ENCODE assay signal across 27 cellular contexts in the genomic region with DNA sequence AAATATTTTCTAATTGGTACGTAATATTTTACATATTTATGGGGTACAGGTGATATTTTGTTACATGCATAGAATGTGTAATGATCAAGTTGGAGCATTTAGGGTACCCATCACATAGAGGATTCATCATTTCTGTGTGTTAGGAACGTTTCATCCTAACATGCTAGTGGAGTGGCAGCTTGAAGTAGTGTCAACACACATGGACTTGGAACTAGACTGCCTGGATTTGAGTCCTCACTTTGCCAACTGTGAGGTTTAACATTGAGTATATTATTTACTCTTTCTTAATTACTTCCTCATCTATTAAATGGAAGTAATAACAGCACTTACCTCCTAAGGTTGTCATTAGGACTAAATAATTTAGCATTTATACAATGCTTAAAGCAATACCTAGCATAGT.
"Had no signal": no experiment of that assay in that cellular context is flagged by ENCODE, and none has a peak within 500 bp of the region (broad histone marks: within the 10 kb centered on the region; RNA-seq: fewer than 3 reads in every experiment).

No MANE protein-coding gene starts in this region.

- H3K36me3 ChIP-seq: MG63, SJSA1 had no signal

- ATAC-seq: activated CD8-positive, alpha-beta T cell treated with anti-CD3 and anti-CD28 coated beads, Interleukin-2, amount 10 ng/mL, durations not matched to agents 7 days and 5 days; Panc1; WTC11 had no signal

- H3K27me3 ChIP-seq: MG63, SJSA1 had no signal

- H3K4me1 ChIP-seq: SJSA1 had no signal

- H3K27ac ChIP-seq: KMS-11, SJSA1 had no signal

- H3K4me3 ChIP-seq: MG63, SJSA1 had no signal

- DNase-seq: activated CD4-positive, alpha-beta T cell treated with anti-CD3 and anti-CD28 coated beads for 48 hours; activated CD4-positive, alpha-beta T cell treated with anti-CD3 and anti-CD28 coated beads, Interleukin-2, amount 50 U/mL, for 4 hours; activated CD4-positive, CD25-positive, alpha-beta regulatory T cell treated with anti-CD3 and anti-CD28 coated beads, Interleukin-2, amount 50 U/mL, for 72 hours; activated CD8-positive, alpha-beta memory T cell treated with anti-CD3 and anti-CD28 coated beads, Interleukin-2, amount 50 U/mL, for 48 hours; activated CD8-positive, alpha-beta T cell treated with anti-CD3 and anti-CD28 coated beads, Interleukin-2, amount 10 ng/mL, durations not matched to agents 7 days and 5 days; activated effector memory CD4-positive, alpha-beta T cell treated with Interleukin-2 at 50 U/mL for 16 hours; activated naive CD4-positive, alpha-beta T cell; activated T-cell treated with anti-CD3 and anti-CD28 coated beads, Interleukin-2, amount 50 U/mL, for 24 hours; aorta; central memory CD4-positive, alpha-beta T cell; MG63; MV-4-11; NCI-H1092 treated with DMSO at 0.1 percent for 48 hours; NCI-H1436 treated with DMSO at 0.1 percent for 48 hours; NCI-H1930; NCI-H2171; NCI-H226; NCI-H526; NK-92 treated with Interleukin-12 subunit alpha and Interleukin-12 subunit beta, amount 100 ng/mL, for 24 hours; OCI-M1; Right ventricle myocardium superior; RPMI8226 had no signal

- FAIRE-seq: bronchial epithelial cell had no signal

- H3K9me3 ChIP-seq: MG63, SJSA1 had no signal
